In the genomic region with DNA sequence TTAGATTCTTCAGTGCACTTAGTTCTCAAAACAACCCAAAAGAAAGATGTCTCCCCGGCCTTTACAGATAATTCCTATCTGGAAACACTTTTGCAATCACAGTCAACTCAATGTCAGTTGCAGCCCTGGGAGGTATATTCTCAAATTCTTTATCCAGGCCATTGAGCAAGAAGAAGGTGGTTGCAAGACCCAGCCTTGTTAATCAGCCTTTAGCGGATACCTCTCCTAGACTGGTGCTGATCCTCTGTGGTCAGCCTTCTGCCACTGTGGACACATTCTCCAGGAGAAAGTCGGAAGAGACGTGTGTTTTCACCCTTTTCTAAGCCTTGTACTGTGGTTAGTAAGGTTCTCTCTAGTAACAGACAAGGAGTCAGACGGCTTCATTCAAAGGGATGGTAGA, we compare ENCODE assay signal across 31 cellular contexts. TPM values are rescaled to one million over a fixed set of nuclear protein-coding genes. Genes with fewer than 3 reads are reported as not detected.
"Had no signal": no experiment of that assay in that cellular context is flagged by ENCODE, and none has a peak within 500 bp of the region (broad histone marks: within the 10 kb centered on the region; RNA-seq: fewer than 3 reads in every experiment).

No MANE protein-coding gene starts in this region.

- H3K27ac Mint-ChIP-seq: activated B cell treated with CpG ODN at 0.5 μM for 24 hours; activated CD4-positive, alpha-beta T cell treated with anti-CD3 and anti-CD28 coated beads for 36 hours; activated naive CD8-positive, alpha-beta T cell treated with anti-CD3 and anti-CD28 coated beads for 36 hours; activated T-cell treated with anti-CD3 and anti-CD28 coated beads, Interleukin-2, amount 50 U/mL, for 24 hours; activated T-helper 2 cell treated with anti-CD3 and anti-CD28 coated beads, Interferon-gamma antibody, Interleukin-2, Interleukin-4, amounts not matched to agents 10 μg/mL and 5 μg/mL and 100 μg/mL, durations not matched to agents 14 hours and 24 hours and 36 hours; endodermal cell; naive thymus-derived CD4-positive, alpha-beta T cell; stimulated activated naive B cell treated with anti-CD40 and anti-IgM and Interleukin-4, amounts not matched to agents 10 μg/mL and 1 μg/mL and 100 μg/mL, for 72 hours; T-helper 1 cell treated with Interleukin-12 subunit alpha and Interleukin-12 subunit beta and Interleukin-4 antibody, amounts not matched to agents 30 μg/mL and 1 μg/mL, for 36 hours had no signal

- H3K27me3 Mint-ChIP-seq: activated naive CD8-positive, alpha-beta T cell treated with anti-CD3 and anti-CD28 coated beads for 36 hours had no signal

- H3K9me3 Mint-ChIP-seq: activated B cell treated with CpG ODN at 0.5 μM for 24 hours; activated naive CD8-positive, alpha-beta T cell treated with anti-CD3 and anti-CD28 coated beads for 36 hours; activated T-cell treated with anti-CD3 and anti-CD28 coated beads, Interleukin-2, amount 50 U/mL, for 24 hours; activated T-helper 2 cell treated with anti-CD3 and anti-CD28 coated beads, Interferon-gamma antibody, Interleukin-2, Interleukin-4, amounts not matched to agents 10 μg/mL and 5 μg/mL and 100 μg/mL, durations not matched to agents 14 hours and 24 hours and 36 hours; endodermal cell; naive thymus-derived CD4-positive, alpha-beta T cell; stimulated activated naive B cell treated with anti-CD40 and anti-IgM and Interleukin-4, amounts not matched to agents 10 μg/mL and 1 μg/mL and 100 μg/mL, for 72 hours; T-helper 1 cell treated with Interleukin-12 subunit alpha and Interleukin-12 subunit beta and Interleukin-4 antibody, amounts not matched to agents 30 μg/mL and 1 μg/mL, for 36 hours had no signal

- H3K4me1 Mint-ChIP-seq: activated B cell treated with CpG ODN at 0.5 μM for 24 hours; activated CD4-positive, alpha-beta T cell treated with anti-CD3 and anti-CD28 coated beads for 36 hours; activated naive CD8-positive, alpha-beta T cell treated with anti-CD3 and anti-CD28 coated beads for 36 hours; naive thymus-derived CD4-positive, alpha-beta T cell; stimulated activated naive B cell treated with anti-CD40 and anti-IgM and Interleukin-4, amounts not matched to agents 10 μg/mL and 1 μg/mL and 100 μg/mL, for 72 hours had no signal

- H3K4me3 Mint-ChIP-seq: activated B cell treated with CpG ODN at 0.5 μM for 24 hours; activated CD4-positive, alpha-beta T cell treated with anti-CD3 and anti-CD28 coated beads for 36 hours; activated naive CD8-positive, alpha-beta T cell treated with anti-CD3 and anti-CD28 coated beads for 36 hours; activated T-cell treated with anti-CD3 and anti-CD28 coated beads, Interleukin-2, amount 50 U/mL, for 24 hours; endodermal cell; naive thymus-derived CD4-positive, alpha-beta T cell; stimulated activated naive B cell treated with anti-CD40 and anti-IgM and Interleukin-4, amounts not matched to agents 10 μg/mL and 1 μg/mL and 100 μg/mL, for 72 hours; T-helper 1 cell treated with Interleukin-12 subunit alpha and Interleukin-12 subunit beta and Interleukin-4 antibody, amounts not matched to agents 30 μg/mL and 1 μg/mL, for 36 hours had no signal

- H3K9me3 ChIP-seq: left ventricle myocardium inferior, ovary, prostate gland had no signal

- H3K36me3 Mint-ChIP-seq: activated naive CD8-positive, alpha-beta T cell treated with anti-CD3 and anti-CD28 coated beads for 36 hours; naive thymus-derived CD4-positive, alpha-beta T cell; stimulated activated naive B cell treated with anti-CD40 and anti-IgM and Interleukin-4, amounts not matched to agents 10 μg/mL and 1 μg/mL and 100 μg/mL, for 72 hours had no signal

- H3K4me3 ChIP-seq: left ventricle myocardium inferior, ovary, prostate gland had no signal

- H3K36me3 ChIP-seq: left ventricle myocardium inferior, ovary, prostate gland had no signal

- H3K4me1 ChIP-seq: foreskin keratinocyte, prostate gland had no signal

- H3K27me3 ChIP-seq: ovary had no signal

- H3K27ac ChIP-seq: foreskin keratinocyte, left ventricle myocardium inferior, ovary, prostate gland had no signal

- DNase-seq: activated B cell treated with CpG ODN at 0.5 μM for 24 hours; activated CD4-positive, alpha-beta T cell treated with anti-CD3 and anti-CD28 coated beads for 36 hours; activated CD4-positive, alpha-beta T cell treated with anti-CD3 and anti-CD28 coated beads, Interleukin-2, amount 50 U/mL, for 4 hours; activated CD8-positive, alpha-beta memory T cell treated with anti-CD3 and anti-CD28 coated beads for 24 hours; activated CD8-positive, alpha-beta memory T cell treated with anti-CD3 and anti-CD28 coated beads, Interleukin-2, amount 50 U/mL, for 4 hours; activated naive CD4-positive, alpha-beta T cell treated with Interleukin-2 at 50 U/mL for 16 hours; activated naive CD8-positive, alpha-beta T cell treated with anti-CD3 and anti-CD28 coated beads for 36 hours; activated T-cell treated with anti-CD3 and anti-CD28 coated beads, Interleukin-2, amount 50 U/mL, for 24 hours; amygdala; cerebellar nuclear complex; cortex of kidney; endodermal cell; foreskin keratinocyte; left ventricle myocardium inferior; naive thymus-derived CD4-positive, alpha-beta T cell; ovary; right cardiac atrium; small intestine; stimulated activated CD4-positive, alpha-beta T cell treated with anti-CD3 and anti-CD28 coated beads, Interleukin-15, amount 100 ng/mL, for 24 hours; stimulated activated CD8-positive, alpha-beta memory T cell treated with anti-CD3 and anti-CD28 coated beads, Interleukin-4, amount 100 ng/mL, for 48 hours; stimulated activated naive B cell treated with anti-CD40 and anti-IgM and Interleukin-4, amounts not matched to agents 10 μg/mL and 1 μg/mL and 100 μg/mL, for 72 hours; T1000; trophoblast cell had no signal

RNA-seq across cellular contexts. Expression of gene KIAA2012, which starts 47.2 kb away (rescaled TPM):
- total RNA-seq: activated B cell treated with CpG ODN at 0.5 μM for 24 hours; activated CD4-positive, alpha-beta T cell treated with anti-CD3 and anti-CD28 coated beads for 36 hours; activated naive CD8-positive, alpha-beta T cell treated with anti-CD3 and anti-CD28 coated beads for 36 hours; activated T-helper 2 cell treated with anti-CD3 and anti-CD28 coated beads, Interferon-gamma antibody, Interleukin-2, Interleukin-4, amounts not matched to agents 10 μg/mL and 5 μg/mL and 100 μg/mL, durations not matched to agents 14 hours and 24 hours and 36 hours; epithelial cell of proximal tubule; fibroblast of lung; foreskin keratinocyte; glomerular endothelial cell; kidney epithelial cell; left ventricle myocardium inferior; lung microvascular endothelial cell; naive thymus-derived CD4-positive, alpha-beta T cell; right cardiac atrium had no signal
